8 cellular contexts compared by ENCODE assay signal in genomic region chr6:158999669-159000403, GRCh38. TPM values are rescaled to one million over a fixed set of nuclear protein-coding genes. Genes with fewer than 3 reads are reported as not detected.
DNase-seq lines count a peak whose midpoint lies in the region; ATAC-seq and TF ChIP-seq lines count a peak whose summit lies in the region.

Gene RSPH3, minus strand, starts transcription at chr6:159000202. Its CDS starts 652 bp downstream, at chr6:158999550.

- intact Hi-C loops in activated B cell treated with CpG ODN at 0.5 μM for 24 hours (cut with micrococcal nuclease) (no loop called here), spleen (cut with DNase I; ENCODE audit: low total_unique reads) (loop anchor here (10.0 kb wide), 2 partner anchors 105 to 135 kb away; no protein-coding TSS in a partner anchor)

- H3K27ac ChIP-seq in spleen, result peak within 1 kb of the TSS; percentile 73 to 95 (median 88)

- TF ChIP-seq POLR2A in GM18951 (IDR thresholded peaks at IDR 0.05; ENCODE audit: extremely low read depth, insufficient read depth, insufficient read length), result peak; percentile 96
- peak in 2 of 3 donors; percentile 24 to 45 for TF ChIP-seq POLR2A in spleen (IDR thresholded peaks at IDR 0.05)

- no peaks in the 10 kb centered on the region for H3K9me3 ChIP-seq in spleen

- H3K4me3 Mint-ChIP-seq in activated B cell treated with CpG ODN at 0.5 μM for 24 hours, result peak within 1 kb of the TSS; percentile 94

- no peaks in the 10 kb centered on the region for H3K36me3 ChIP-seq in spleen

- peak within 1 kb of the TSS; percentile 61 to 94 (median 82) for H3K4me3 ChIP-seq in spleen

- ATAC-seq in HG03175 (IDR thresholded peaks at IDR 0.05; ENCODE audit: unreplicated experiment) (peak; percentile 93), activated B cell treated with CpG ODN at 0.5 μM for 24 hours (ENCODE audit: low read depth) (peak; percentile 90)

- in situ Hi-C loops in GM18951 (cut with MboI; ENCODE audit: low sequenced_read_pairs, unreplicated experiment), result no loop called here

- H3K9me3 Mint-ChIP-seq in activated B cell treated with CpG ODN at 0.5 μM for 24 hours, result no peaks in the 10 kb centered on the region

- peaks cover 27% of the 10 kb centered on the region for H3K4me1 Mint-ChIP-seq in activated B cell treated with CpG ODN at 0.5 μM for 24 hours

- POLR2A ChIA-PET in activated B cell treated with CpG ODN at 0.5 μM for 24 hours (lab: Charles Lee), result interaction anchor here (0.5 to 2.6 kb wide), 32 partner anchors 8 to 790 kb away, joined by 3 to 19 read pairs (median 5); partner anchors contain the start of genes EZR, TAGAP, TCP1 and WTAP

- H3K36me3 Mint-ChIP-seq in activated B cell treated with CpG ODN at 0.5 μM for 24 hours (ENCODE audit: low read depth), result peaks cover 3% of the 10 kb centered on the region

- WGBS in spleen, 5 donors, result 0 to 1% (median 0%) methylated on average over 43 to 49 of the region's 49 CpGs

- no peaks in the 10 kb centered on the region for H3K27me3 Mint-ChIP-seq in activated B cell treated with CpG ODN at 0.5 μM for 24 hours

- H3K4me1 ChIP-seq in spleen, result peaks cover 11 to 35% (median 20%) of the 10 kb centered on the region in 6 donors

- peak within 1 kb of the TSS; percentile 85 for H3K27ac Mint-ChIP-seq in activated B cell treated with CpG ODN at 0.5 μM for 24 hours

- DNase-seq in AG09319 (ENCODE audit: extremely low read depth, low read depth), result peak; percentile 77
- peak; percentile 90 for DNase-seq in NCI-H2227 treated with DMSO at 0.1 percent for 48 hours (lab: John Stamatoyannopoulos, UW)
- DNase-seq in activated B cell treated with CpG ODN at 0.5 μM for 24 hours, result peak; percentile 87
- peak; percentile 80 for DNase-seq in central memory CD4-positive, alpha-beta T cell
- peak; percentile 89 for DNase-seq in iris pigment epithelial cell (ENCODE audit: low read depth)
- peak; percentile 97 for DNase-seq in spleen

- CTCF ChIA-PET in activated B cell treated with CpG ODN at 0.5 μM for 24 hours (lab: Charles Lee), result interaction anchor here (0.9 to 2.7 kb wide), 8 partner anchors 9 to 340 kb away, joined by 3 to 16 read pairs (median 4); no protein-coding TSS in a partner anchor

- H3K27me3 ChIP-seq in spleen (replicated peaks in 1 of 7), result no peaks in the 10 kb centered on the region

- peak; percentile 10 for TF ChIP-seq CTCF in AG09319 (IDR thresholded peaks at IDR 0.05; ENCODE audit: low read depth, low read length)
- no peak for TF ChIP-seq CTCF in activated B cell treated with CpG ODN at 0.5 μM for 24 hours (IDR thresholded peaks at IDR 0.05)
- TF ChIP-seq CTCF in spleen (IDR thresholded peaks at IDR 0.05 in 8 of 11, conservative IDR thresholded peaks at IDR 0.05 in 3 of 11), result peak in 5 of 11 experiments; percentile 17 to 40 (median 20)

RNA-seq across cellular contexts. Expression of gene RSPH3, which starts in this region (rescaled TPM):
- total RNA-seq in activated B cell treated with CpG ODN at 0.5 μM for 24 hours (1.9 and 2.4 TPM in 2 replicates), spleen (1 to 10 TPM; 4.3 to 7.3 (median 6.0) TPM)
- polyA plus RNA-seq in spleen, result 1 to 10 TPM in 1 of 3 donors, under 1 TPM in 2; 0.91 to 2.0 (median 0.93) TPM

Comparison
In these comparisons a context has a peak if more than half of its experiments do, and no peak if none do; other contexts are left out.
1. Peak in every context shown above with its lines: DNase-seq, ATAC-seq, H3K4me3 ChIP-seq and H3K27ac ChIP-seq.